Comparison of ENCODE assay signal across 1 cellular context in genomic region chr12:6764011-6764828, GRCh38.
TF ChIP-seq lines count a peak whose summit lies in the region.

No MANE protein-coding gene starts in this region.

TF ChIP-seq in HEK293, 187 proteins besides CTCF, POLR2A, EP300 and RAD21 (continued from another document and continues in another):
- TF ChIP-seq ZNF394 (tag by site-specific recombination; IDR thresholded peaks at IDR 0.05; ENCODE audit: borderline replicate concordance), result peak; percentile 74; the same call in 1 of the 2 replicates
- no peak for TF ChIP-seq ZNF677 (tag by site-specific recombination; IDR thresholded peaks at IDR 0.05)
- TF ChIP-seq ZNF311 (tag by site-specific recombination; IDR thresholded peaks at IDR 0.05; ENCODE audit: borderline replicate concordance), result no peak
- TF ChIP-seq BCL11B (tag by site-specific recombination; IDR thresholded peaks at IDR 0.05; ENCODE audit: low read depth), result no peak
- no peak for TF ChIP-seq ZNF830 (tag by site-specific recombination; IDR thresholded peaks at IDR 0.05; ENCODE audit: low read depth)
- no peak for TF ChIP-seq ZNF362 (tag by site-specific recombination; IDR thresholded peaks at IDR 0.05)
- TF ChIP-seq ZNF555 (tag by site-specific recombination; conservative IDR thresholded peaks at IDR 0.05), result no peak
- no peak for TF ChIP-seq ZNF624 (tag by site-specific recombination; IDR thresholded peaks at IDR 0.05)
- TF ChIP-seq ZNF521 (tag by site-specific recombination; IDR thresholded peaks at IDR 0.05), result no peak
- TF ChIP-seq ZNF501 (tag by site-specific recombination; IDR thresholded peaks at IDR 0.05), result no peak; the same call in 1 of the 2 replicates
- TF ChIP-seq ZNF133 (tag by site-specific recombination; IDR thresholded peaks at IDR 0.05), result no peak
- TF ChIP-seq ZNF155 (tag by site-specific recombination; IDR thresholded peaks at IDR 0.05), result no peak
- no peak for TF ChIP-seq ZNF302 (tag by site-specific recombination; IDR thresholded peaks at IDR 0.05; ENCODE audit: low read depth)
- TF ChIP-seq ZNF544 (tag by site-specific recombination; IDR thresholded peaks at IDR 0.05), result no peak
- TF ChIP-seq ZNF16 (tag by site-specific recombination; IDR thresholded peaks at IDR 0.05; ENCODE audit: low read depth), result no peak
- TF ChIP-seq REST (tag by site-specific recombination; IDR thresholded peaks at IDR 0.05), result no peak
- TF ChIP-seq ZNF214 (tag by site-specific recombination; IDR thresholded peaks at IDR 0.05; ENCODE audit: borderline replicate concordance), result no peak
- no peak for TF ChIP-seq ZNF121 (tag by site-specific recombination; IDR thresholded peaks at IDR 0.05)
- TF ChIP-seq HOXC10 (CRISPR knock-in tag; IDR thresholded peaks at IDR 0.05), result no peak
- peak; percentile 25; the same call in 1 of the 2 replicates for TF ChIP-seq REPIN1 (tag by site-specific recombination; IDR thresholded peaks at IDR 0.05; ENCODE audit: low read depth)
- TF ChIP-seq ZNF138 (tag by site-specific recombination; IDR thresholded peaks at IDR 0.05; ENCODE audit: borderline replicate concordance), result no peak
- TF ChIP-seq, protein P1, sequence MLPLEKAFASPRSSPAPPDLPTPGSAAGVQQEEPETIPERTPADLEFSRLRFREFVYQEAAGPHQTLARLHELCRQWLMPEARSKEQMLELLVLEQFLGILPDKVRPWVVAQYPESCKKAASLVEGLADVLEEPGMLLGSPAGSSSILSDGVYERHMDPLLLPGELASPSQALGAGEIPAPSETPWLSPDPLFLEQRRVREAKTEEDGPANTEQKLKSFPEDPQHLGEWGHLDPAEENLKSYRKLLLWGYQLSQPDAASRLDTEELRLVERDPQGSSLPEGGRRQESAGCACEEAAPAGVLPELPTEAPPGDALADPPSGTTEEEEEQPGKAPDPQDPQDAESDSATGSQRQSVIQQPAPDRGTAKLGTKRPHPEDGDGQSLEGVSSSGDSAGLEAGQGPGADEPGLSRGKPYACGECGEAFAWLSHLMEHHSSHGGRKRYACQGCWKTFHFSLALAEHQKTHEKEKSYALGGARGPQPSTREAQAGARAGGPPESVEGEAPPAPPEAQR (tag by site-specific recombination; IDR thresholded peaks at IDR 0.05), result no peak
- TF ChIP-seq ZNF785 (tag by site-specific recombination; IDR thresholded peaks at IDR 0.05), result no peak
- no peak for TF ChIP-seq ZNF404 (tag by site-specific recombination; IDR thresholded peaks at IDR 0.05)
- TF ChIP-seq ZNF341 (tag by site-specific recombination; IDR thresholded peaks at IDR 0.05; ENCODE audit: low read depth), result peak; percentile 100
- no peak for TF ChIP-seq KLF16 (tag by site-specific recombination; IDR thresholded peaks at IDR 0.05)
- TF ChIP-seq SETDB1 (IDR thresholded peaks at IDR 0.05; ENCODE audit: insufficient read length, low read length), result no peak
- no peak for TF ChIP-seq ZNF184 (tag by site-specific recombination; IDR thresholded peaks at IDR 0.05)
- TF ChIP-seq ZNF114 (tag by site-specific recombination; IDR thresholded peaks at IDR 0.05), result no peak
- no peak for TF ChIP-seq ZNF26 (tag by site-specific recombination; IDR thresholded peaks at IDR 0.05)
- TF ChIP-seq HOXA7 (CRISPR knock-in tag; IDR thresholded peaks at IDR 0.05; ENCODE audit: borderline replicate concordance), result no peak
- no peak for TF ChIP-seq ZBTB11 (tag by site-specific recombination; conservative IDR thresholded peaks at IDR 0.05; ENCODE audit: low read depth)
- peak; percentile 83 for TF ChIP-seq ZNF76 (tag by site-specific recombination; IDR thresholded peaks at IDR 0.05; ENCODE audit: borderline replicate concordance, low read depth)
- TF ChIP-seq ZNF776 (tag by site-specific recombination; IDR thresholded peaks at IDR 0.05; ENCODE audit: borderline replicate concordance), result no peak
- TF ChIP-seq ZNF654 (tag by site-specific recombination; IDR thresholded peaks at IDR 0.05; ENCODE audit: low read depth), result no peak
- TF ChIP-seq WT1 (tag by site-specific recombination; IDR thresholded peaks at IDR 0.05), result peak; percentile 86
- no peak for TF ChIP-seq ZNF157 (tag by site-specific recombination; IDR thresholded peaks at IDR 0.05)
- no peak for TF ChIP-seq ZNF837 (tag by site-specific recombination; IDR thresholded peaks at IDR 0.05)
- TF ChIP-seq ZNF48 (tag by site-specific recombination; IDR thresholded peaks at IDR 0.05), result no peak
- TF ChIP-seq, protein P2, sequence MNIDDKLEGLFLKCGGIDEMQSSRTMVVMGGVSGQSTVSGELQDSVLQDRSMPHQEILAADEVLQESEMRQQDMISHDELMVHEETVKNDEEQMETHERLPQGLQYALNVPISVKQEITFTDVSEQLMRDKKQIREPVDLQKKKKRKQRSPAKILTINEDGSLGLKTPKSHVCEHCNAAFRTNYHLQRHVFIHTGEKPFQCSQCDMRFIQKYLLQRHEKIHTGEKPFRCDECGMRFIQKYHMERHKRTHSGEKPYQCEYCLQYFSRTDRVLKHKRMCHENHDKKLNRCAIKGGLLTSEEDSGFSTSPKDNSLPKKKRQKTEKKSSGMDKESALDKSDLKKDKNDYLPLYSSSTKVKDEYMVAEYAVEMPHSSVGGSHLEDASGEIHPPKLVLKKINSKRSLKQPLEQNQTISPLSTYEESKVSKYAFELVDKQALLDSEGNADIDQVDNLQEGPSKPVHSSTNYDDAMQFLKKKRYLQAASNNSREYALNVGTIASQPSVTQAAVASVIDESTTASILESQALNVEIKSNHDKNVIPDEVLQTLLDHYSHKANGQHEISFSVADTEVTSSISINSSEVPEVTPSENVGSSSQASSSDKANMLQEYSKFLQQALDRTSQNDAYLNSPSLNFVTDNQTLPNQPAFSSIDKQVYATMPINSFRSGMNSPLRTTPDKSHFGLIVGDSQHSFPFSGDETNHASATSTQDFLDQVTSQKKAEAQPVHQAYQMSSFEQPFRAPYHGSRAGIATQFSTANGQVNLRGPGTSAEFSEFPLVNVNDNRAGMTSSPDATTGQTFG (tag by site-specific recombination; IDR thresholded peaks at IDR 0.05; ENCODE audit: borderline replicate concordance), result no peak
- TF ChIP-seq ZNF596 (tag by site-specific recombination; IDR thresholded peaks at IDR 0.05), result no peak
- peak; percentile 96 for TF ChIP-seq ZIC2 (tag by site-specific recombination; IDR thresholded peaks at IDR 0.05)
- TF ChIP-seq ZNF610 (tag by site-specific recombination; IDR thresholded peaks at IDR 0.05; ENCODE audit: borderline replicate concordance), result 0 out of 2 replicates have a peak, but pooled peaks have one; percentile 47
- TF ChIP-seq, protein P3, sequence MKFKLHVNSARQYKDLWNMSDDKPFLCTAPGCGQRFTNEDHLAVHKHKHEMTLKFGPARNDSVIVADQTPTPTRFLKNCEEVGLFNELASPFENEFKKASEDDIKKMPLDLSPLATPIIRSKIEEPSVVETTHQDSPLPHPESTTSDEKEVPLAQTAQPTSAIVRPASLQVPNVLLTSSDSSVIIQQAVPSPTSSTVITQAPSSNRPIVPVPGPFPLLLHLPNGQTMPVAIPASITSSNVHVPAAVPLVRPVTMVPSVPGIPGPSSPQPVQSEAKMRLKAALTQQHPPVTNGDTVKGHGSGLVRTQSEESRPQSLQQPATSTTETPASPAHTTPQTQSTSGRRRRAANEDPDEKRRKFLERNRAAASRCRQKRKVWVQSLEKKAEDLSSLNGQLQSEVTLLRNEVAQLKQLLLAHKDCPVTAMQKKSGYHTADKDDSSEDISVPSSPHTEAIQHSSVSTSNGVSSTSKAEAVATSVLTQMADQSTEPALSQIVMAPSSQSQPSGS (tag by site-specific recombination; IDR thresholded peaks at IDR 0.05; ENCODE audit: low read depth), result no peak
- TF ChIP-seq, protein P4, sequence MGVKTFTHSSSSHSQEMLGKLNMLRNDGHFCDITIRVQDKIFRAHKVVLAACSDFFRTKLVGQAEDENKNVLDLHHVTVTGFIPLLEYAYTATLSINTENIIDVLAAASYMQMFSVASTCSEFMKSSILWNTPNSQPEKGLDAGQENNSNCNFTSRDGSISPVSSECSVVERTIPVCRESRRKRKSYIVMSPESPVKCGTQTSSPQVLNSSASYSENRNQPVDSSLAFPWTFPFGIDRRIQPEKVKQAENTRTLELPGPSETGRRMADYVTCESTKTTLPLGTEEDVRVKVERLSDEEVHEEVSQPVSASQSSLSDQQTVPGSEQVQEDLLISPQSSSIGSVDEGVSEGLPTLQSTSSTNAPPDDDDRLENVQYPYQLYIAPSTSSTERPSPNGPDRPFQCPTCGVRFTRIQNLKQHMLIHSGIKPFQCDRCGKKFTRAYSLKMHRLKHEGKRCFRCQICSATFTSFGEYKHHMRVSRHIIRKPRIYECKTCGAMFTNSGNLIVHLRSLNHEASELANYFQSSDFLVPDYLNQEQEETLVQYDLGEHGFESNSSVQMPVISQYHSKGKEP (tag by site-specific recombination; IDR thresholded peaks at IDR 0.05), result no peak
- TF ChIP-seq ZBTB8A (tag by site-specific recombination; IDR thresholded peaks at IDR 0.05), result peak; percentile 84
- no peak for TF ChIP-seq ZNF747 (tag by site-specific recombination; IDR thresholded peaks at IDR 0.05)
- TF ChIP-seq ZNF585B (tag by site-specific recombination; IDR thresholded peaks at IDR 0.05), result no peak
- peak; percentile 100 for TF ChIP-seq ZBTB17 (tag by site-specific recombination; IDR thresholded peaks at IDR 0.05)
- TF ChIP-seq ZSCAN4 (tag by site-specific recombination; IDR thresholded peaks at IDR 0.05), result no peak
